1 cellular context compared by ENCODE assay signal in genomic region chr1:112818990-112819689, GRCh38.
TF ChIP-seq lines count a peak whose summit lies in the region.

No MANE protein-coding gene starts in this region.

TF ChIP-seq in K562, 482 proteins besides CTCF, POLR2A, EP300 and RAD21 (continued from another document and continues in another):
- TF ChIP-seq, protein P1, sequence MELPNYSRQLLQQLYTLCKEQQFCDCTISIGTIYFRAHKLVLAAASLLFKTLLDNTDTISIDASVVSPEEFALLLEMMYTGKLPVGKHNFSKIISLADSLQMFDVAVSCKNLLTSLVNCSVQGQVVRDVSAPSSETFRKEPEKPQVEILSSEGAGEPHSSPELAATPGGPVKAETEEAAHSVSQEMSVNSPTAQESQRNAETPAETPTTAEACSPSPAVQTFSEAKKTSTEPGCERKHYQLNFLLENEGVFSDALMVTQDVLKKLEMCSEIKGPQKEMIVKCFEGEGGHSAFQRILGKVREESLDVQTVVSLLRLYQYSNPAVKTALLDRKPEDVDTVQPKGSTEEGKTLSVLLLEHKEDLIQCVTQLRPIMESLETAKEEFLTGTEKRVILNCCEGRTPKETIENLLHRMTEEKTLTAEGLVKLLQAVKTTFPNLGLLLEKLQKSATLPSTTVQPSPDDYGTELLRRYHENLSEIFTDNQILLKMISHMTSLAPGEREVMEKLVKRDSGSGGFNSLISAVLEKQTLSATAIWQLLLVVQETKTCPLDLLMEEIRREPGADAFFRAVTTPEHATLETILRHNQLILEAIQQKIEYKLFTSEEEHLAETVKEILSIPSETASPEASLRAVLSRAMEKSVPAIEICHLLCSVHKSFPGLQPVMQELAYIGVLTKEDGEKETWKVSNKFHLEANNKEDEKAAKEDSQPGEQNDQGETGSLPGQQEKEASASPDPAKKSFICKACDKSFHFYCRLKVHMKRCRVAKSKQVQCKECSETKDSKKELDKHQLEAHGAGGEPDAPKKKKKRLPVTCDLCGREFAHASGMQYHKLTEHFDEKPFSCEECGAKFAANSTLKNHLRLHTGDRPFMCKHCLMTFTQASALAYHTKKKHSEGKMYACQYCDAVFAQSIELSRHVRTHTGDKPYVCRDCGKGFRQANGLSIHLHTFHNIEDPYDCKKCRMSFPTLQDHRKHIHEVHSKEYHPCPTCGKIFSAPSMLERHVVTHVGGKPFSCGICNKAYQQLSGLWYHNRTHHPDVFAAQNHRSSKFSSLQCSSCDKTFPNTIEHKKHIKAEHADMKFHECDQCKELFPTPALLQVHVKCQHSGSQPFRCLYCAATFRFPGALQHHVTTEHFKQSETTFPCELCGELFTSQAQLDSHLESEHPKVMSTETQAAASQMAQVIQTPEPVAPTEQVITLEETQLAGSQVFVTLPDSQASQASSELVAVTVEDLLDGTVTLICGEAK (IDR thresholded peaks at IDR 0.05): no peak; the same call in 1 of the 2 replicates
- TF ChIP-seq, protein P1 (CRISPR knock-in tag; IDR thresholded peaks at IDR 0.05): no peak
- TF ChIP-seq TBL1XR1 (IDR thresholded peaks at IDR 0.05; ENCODE audit: low read length in 2 of 2): peak in 1 of 2 experiments; percentile 84; a peak in 2 of 4 replicates
- 0 out of 2 replicates have a peak, but pooled peaks have one; percentile 18 for TF ChIP-seq SMAD4 (CRISPR knock-in tag; conservative IDR thresholded peaks at IDR 0.05)
- peak in 1 of 2 experiments; percentile 89; a peak in 2 of 4 replicates for TF ChIP-seq RCOR1 (IDR thresholded peaks at IDR 0.05; ENCODE audit: borderline replicate concordance in 1 of 2, low read depth in 2 of 2, low read length in 2 of 2)
- TF ChIP-seq ELF2 (CRISPR knock-in tag; IDR thresholded peaks at IDR 0.05): no peak
- 0 out of 2 replicates have a peak, but pooled peaks have one; percentile 31 for TF ChIP-seq FOXM1 (IDR thresholded peaks at IDR 0.05; ENCODE audit: low read depth)
- TF ChIP-seq FOXM1 (CRISPR knock-in tag; IDR thresholded peaks at IDR 0.05; ENCODE audit: low read depth): no peak
- TF ChIP-seq MYNN (IDR thresholded peaks at IDR 0.05): peak; percentile 62; the same call in 1 of the 2 replicates
- no peak for TF ChIP-seq MYNN (CRISPR knock-in tag; IDR thresholded peaks at IDR 0.05)
- TF ChIP-seq CHAMP1 (IDR thresholded peaks at IDR 0.05): peak; percentile 63
- TF ChIP-seq CBX8 (IDR thresholded peaks at IDR 0.05; ENCODE audit: borderline replicate concordance, extremely low read depth, low read depth, low read length, poor library complexity, severe bottlenecking): no peak
- no peak for TF ChIP-seq ZNF274 (IDR thresholded peaks at IDR 0.05; ENCODE audit: borderline replicate concordance, low read depth, low read length)
- peak; percentile 57; the same call in 1 of the 2 replicates for TF ChIP-seq NFRKB (IDR thresholded peaks at IDR 0.05; ENCODE audit: low read depth)
- TF ChIP-seq ZMIZ1 (IDR thresholded peaks at IDR 0.05; ENCODE audit: low read depth in 2 of 2, low read length in 2 of 2): peak in 1 of 2 experiments; percentile 50; a peak in 1 of 4 replicates
- peak in 1 of 3 experiments; percentile 52 for TF ChIP-seq YY1 (IDR thresholded peaks at IDR 0.05; ENCODE audit: borderline replicate concordance in 1 of 3, control insufficient read depth in 1 of 3, extremely low read depth in 1 of 3, insufficient read depth in 3 of 3, insufficient read length in 1 of 3, insufficient replicate concordance in 2 of 3, low read depth in 1 of 3, low read length in 2 of 3)
- peak in 1 of 2 experiments; percentile 85; a peak in 1 of 4 replicates for TF ChIP-seq SRF (CRISPR knock-in tag; IDR thresholded peaks at IDR 0.05)
- TF ChIP-seq TAF9B (IDR thresholded peaks at IDR 0.05; ENCODE audit: partially characterized antibody): no peak
- TF ChIP-seq ZC3H8 (IDR thresholded peaks at IDR 0.05): no peak
- TF ChIP-seq MECOM (CRISPR knock-in tag; IDR thresholded peaks at IDR 0.05): 0 out of 2 replicates have a peak, but pooled peaks have one; percentile 16
- peak; percentile 52; the same call in 1 of the 2 replicates for TF ChIP-seq KLF6 (CRISPR knock-in tag; IDR thresholded peaks at IDR 0.05; ENCODE audit: borderline replicate concordance)
- TF ChIP-seq PTBP1 (IDR thresholded peaks at IDR 0.05; ENCODE audit: low read depth, low read length): no peak
- no peak for TF ChIP-seq NFXL1 (CRISPR knock-in tag; IDR thresholded peaks at IDR 0.05)
- TF ChIP-seq EP400 (IDR thresholded peaks at IDR 0.05): peak; percentile 49
- 0 out of 2 replicates have a peak, but pooled peaks have one; percentile 9 for TF ChIP-seq HIVEP1 (CRISPR knock-in tag; IDR thresholded peaks at IDR 0.05)
- no peak for TF ChIP-seq ZNF561 (CRISPR knock-in tag; conservative IDR thresholded peaks at IDR 0.05)
- TF ChIP-seq JUNB (CRISPR knock-in tag; conservative IDR thresholded peaks at IDR 0.05): peak; percentile 59; the same call in 1 of the 2 replicates
- TF ChIP-seq, protein P2, sequence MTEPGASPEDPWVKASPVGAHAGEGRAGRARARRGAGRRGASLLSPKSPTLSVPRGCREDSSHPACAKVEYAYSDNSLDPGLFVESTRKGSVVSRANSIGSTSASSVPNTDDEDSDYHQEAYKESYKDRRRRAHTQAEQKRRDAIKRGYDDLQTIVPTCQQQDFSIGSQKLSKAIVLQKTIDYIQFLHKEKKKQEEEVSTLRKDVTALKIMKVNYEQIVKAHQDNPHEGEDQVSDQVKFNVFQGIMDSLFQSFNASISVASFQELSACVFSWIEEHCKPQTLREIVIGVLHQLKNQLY (CRISPR knock-in tag; conservative IDR thresholded peaks at IDR 0.05): no peak
- peak; percentile 38; the same call in 1 of the 2 replicates for TF ChIP-seq ETV5 (CRISPR knock-in tag; IDR thresholded peaks at IDR 0.05; ENCODE audit: low read depth)
- peak in 1 of 2 experiments; percentile 85; a peak in 2 of 4 replicates for TF ChIP-seq ZNF318 (IDR thresholded peaks at IDR 0.05; ENCODE audit: borderline replicate concordance in 1 of 2, low read depth in 1 of 2)
- TF ChIP-seq ZNF778 (CRISPR knock-in tag; IDR thresholded peaks at IDR 0.05): no peak
- TF ChIP-seq ZNF184 (CRISPR knock-in tag; IDR thresholded peaks at IDR 0.05): no peak
- TF ChIP-seq EGR1 (conservative IDR thresholded peaks at IDR 0.05): peak; percentile 98
- TF ChIP-seq PYGO2 (tag; IDR thresholded peaks at IDR 0.05): 0 out of 2 replicates have a peak, but pooled peaks have one; percentile 42
